ENCODE assay signal across 8 cellular contexts in the genomic region with DNA sequence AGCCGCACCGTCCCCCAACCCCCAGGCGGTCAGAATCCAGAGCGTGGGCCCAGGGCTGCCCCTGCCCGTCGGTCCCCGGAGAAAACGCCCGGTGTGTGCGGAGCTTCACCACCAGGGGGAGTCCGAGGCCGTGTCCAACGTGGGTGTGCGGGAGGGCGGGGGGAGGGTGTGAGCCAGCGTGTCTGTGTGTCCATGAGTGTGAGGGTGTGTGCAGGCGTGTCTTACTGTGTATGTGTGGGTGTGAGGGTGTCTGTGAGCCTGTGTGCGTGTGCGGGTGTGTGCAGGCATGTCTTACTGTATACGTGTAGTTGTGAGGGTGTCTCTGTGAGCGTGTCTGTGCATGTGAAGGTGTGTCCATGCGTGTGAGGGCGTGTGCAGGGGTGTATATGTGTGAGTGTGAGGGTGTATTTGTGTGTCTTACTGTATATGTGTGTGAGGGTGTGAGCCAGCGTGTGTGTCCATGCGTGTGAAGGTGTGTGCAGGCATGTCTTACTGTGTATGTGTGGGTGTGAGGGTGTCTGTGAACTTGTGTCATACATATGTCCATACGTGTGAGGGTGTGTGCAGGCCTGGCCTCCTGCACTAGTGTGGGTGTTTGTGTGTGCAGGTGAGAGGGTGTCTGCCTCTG. TPM values are rescaled to one million over a fixed set of nuclear protein-coding genes. Genes with fewer than 3 reads are reported as not detected.
A peak's percentile ranks its signal among the peaks of the same experiment; 100 is the strongest.
DNase-seq lines count a peak whose midpoint lies in the region; ATAC-seq and TF ChIP-seq lines count a peak whose summit lies in the region.

No MANE protein-coding gene starts in this region.

- no peak overlapping the region for H3K9ac ChIP-seq in trophoblast cell (ENCODE audit: low read length)

- no peak for TF ChIP-seq POLR2A in transverse colon (IDR thresholded peaks at IDR 0.05)

- H3K36me3 ChIP-seq in trophoblast cell (ENCODE audit: control insufficient read depth in 1 of 2, insufficient read depth in 2 of 2, low read length in 2 of 2) (no peaks in the 10 kb centered on the region), transverse colon (no peaks in the 10 kb centered on the region)

- in situ Hi-C loops in transverse colon (cut with MboI; ENCODE audit: low pct_ligation_motif_present in 1 of 4, low pct_unique_long_range_greater_than_20kb in 1 of 4, low sequenced_read_pairs in 3 of 4) = loop anchor here in 3 of 4 donors (5.0 to 10.0 kb wide), 2 partner anchors 112 to 114 kb away; no protein-coding TSS in a partner anchor

- peaks cover 8% of the 10 kb centered on the region for H3K9me3 ChIP-seq in trophoblast cell (ENCODE audit: insufficient read depth, low read depth, low read length)
- H3K9me3 ChIP-seq in transverse colon = no peaks in the 10 kb centered on the region

- no peak overlapping the region for H2BK120ac ChIP-seq in trophoblast cell (ENCODE audit: insufficient read depth, low read length, poor library complexity)

- no peak overlapping the region for H3K14ac ChIP-seq in trophoblast cell (ENCODE audit: low read length)

- TF ChIP-seq CTCF in Calu3 (IDR thresholded peaks at IDR 0.05; ENCODE audit: unreplicated experiment) (peak; percentile 93), transverse colon (IDR thresholded peaks at IDR 0.05) (peak; percentile 82 to 96 (median 91))

- no peak overlapping the region for H3K18ac ChIP-seq in trophoblast cell (ENCODE audit: low read length)

- no TSS peak for BruUV-seq in Calu3 (replicated peaks; lab: Mats Ljungman, UMichigan)

- no peak overlapping the region for H2BK12ac ChIP-seq in trophoblast cell (ENCODE audit: low read length)

- intact Hi-C loops in Calu3 (cut with micrococcal nuclease; ENCODE audit: unreplicated experiment) (loop anchor here (5.0 kb wide), 2 partner anchors 117 to 292 kb away; no protein-coding TSS in a partner anchor), transverse colon (cut with DNase I; ENCODE audit: low total_unique reads) (loop anchor here (5.0 kb wide), 1 partner anchor 82 kb away; no protein-coding TSS in a partner anchor)

- no peak overlapping the region for H3K4me3 Mint-ChIP-seq in Calu3 (ENCODE audit: low read depth, unreplicated experiment)

- CTCF ChIA-PET in Calu3 (lab: Charles Lee) = interaction anchor here (0.6 to 2.0 kb wide), 11 partner anchors 12 to 400 kb away, joined by 3 to 18 read pairs (median 5); no protein-coding TSS in a partner anchor

- ATAC-seq in SK-N-SH treated with all-trans-retinoic acid at 6 μM for 48 hours (peak; percentile 85), HG03045 (IDR thresholded peaks at IDR 0.05; ENCODE audit: unreplicated experiment) (no peak)

- no peaks in the 10 kb centered on the region for H3K79me1 ChIP-seq in trophoblast cell (ENCODE audit: low read length)

- H3K4me3 ChIP-seq in Jurkat, Clone E6-1 (ENCODE audit: low read length) = no peak overlapping the region
- no peak overlapping the region for H3K4me3 ChIP-seq in trophoblast cell (ENCODE audit: low read depth, low read length)
- H3K4me3 ChIP-seq in transverse colon = no peak overlapping the region

- no peak overlapping the region for H3K4me2 ChIP-seq in trophoblast cell (ENCODE audit: low read length)

- H3K4me1 ChIP-seq in trophoblast cell (ENCODE audit: control insufficient read depth in 1 of 2, insufficient read depth in 2 of 2, low read length in 2 of 2) (no peaks in the 10 kb centered on the region), transverse colon (no peaks in the 10 kb centered on the region)

- no peak overlapping the region for H2BK5ac ChIP-seq in trophoblast cell (ENCODE audit: low read depth, low read length, poor library complexity)

- no peak overlapping the region for H3K23ac ChIP-seq in trophoblast cell (ENCODE audit: low read length)

- H3K27me3 ChIP-seq in trophoblast cell (ENCODE audit: insufficient read depth, low read length) (peaks cover 4% of the 10 kb centered on the region), transverse colon (peaks cover 3% of the 10 kb centered on the region)

- H3K27ac ChIP-seq in trophoblast cell (ENCODE audit: low read depth, low read length) (no peak overlapping the region), transverse colon (no peak overlapping the region)

- WGBS in trophoblast cell (ENCODE audit: extremely low coverage, insufficient coverage, insufficient read length) = no CpG with 5 or more reads among the region's 26 CpGs
- WGBS in transverse colon (ENCODE audit: low coverage in 1 of 2), 2 donors = 13 to 46% methylated on average over 7 to 26 of the region's 26 CpGs

- peaks cover 8% of the 10 kb centered on the region for H3K9me3 Mint-ChIP-seq in Calu3 (ENCODE audit: low read depth, unreplicated experiment)

- H3K4ac ChIP-seq in trophoblast cell (ENCODE audit: low read depth, low read length) = no peak overlapping the region

- H2AK5ac ChIP-seq in trophoblast cell (ENCODE audit: low read length) = no peak overlapping the region

- DNase-seq in Calu3 (peak; percentile 90), germinal center (ENCODE audit: low spot score) (peak; percentile 81), trophoblast cell (peak; percentile 23 to 78), transverse colon (peak; percentile 78)
- DNase-seq in Jurkat, Clone E6-1 (ENCODE audit: low read depth, low spot score) = peak; percentile 15
- peak; percentile 84 for DNase-seq in activated naive CD4-positive, alpha-beta T cell treated with Interleukin-2 at 50 U/mL for 16 hours

- H4K91ac ChIP-seq in trophoblast cell (ENCODE audit: low read depth, low read length) = no peak overlapping the region

- no peaks in the 10 kb centered on the region for H3K79me2 ChIP-seq in trophoblast cell (ENCODE audit: control insufficient read depth, insufficient read depth, low read length, poor library complexity)

- H2AFZ ChIP-seq in trophoblast cell (ENCODE audit: insufficient read depth, low read length, poor library complexity) = no peak overlapping the region

- peak overlapping the region; percentile 1 for H3K27ac Mint-ChIP-seq in Calu3 (ENCODE audit: unreplicated experiment)

- H4K8ac ChIP-seq in trophoblast cell (ENCODE audit: low read depth, low read length) = no peak overlapping the region

- peaks cover 19% of the 10 kb centered on the region for H3K36me3 Mint-ChIP-seq in Calu3 (ENCODE audit: insufficient read depth, unreplicated experiment)

- H3K4me1 Mint-ChIP-seq in Calu3 (ENCODE audit: low read depth, unreplicated experiment) = peaks cover 20% of the 10 kb centered on the region

- peaks cover 23% of the 10 kb centered on the region for H3K27me3 Mint-ChIP-seq in Calu3 (ENCODE audit: unreplicated experiment)

- no peak for TF ChIP-seq EP300 in transverse colon (IDR thresholded peaks at IDR 0.05; ENCODE audit: low read depth)

- no peak overlapping the region for H4K12ac ChIP-seq in trophoblast cell (ENCODE audit: low read depth, low read length)

TF ChIP-seq in SK-N-SH treated with all-trans-retinoic acid at 6 μM for 48 hours, 23 proteins besides CTCF, POLR2A, EP300 and RAD21:
- TF ChIP-seq ZFP30 (CRISPR knock-in tag; IDR thresholded peaks at IDR 0.05) = no peak
- TF ChIP-seq, protein P1, sequence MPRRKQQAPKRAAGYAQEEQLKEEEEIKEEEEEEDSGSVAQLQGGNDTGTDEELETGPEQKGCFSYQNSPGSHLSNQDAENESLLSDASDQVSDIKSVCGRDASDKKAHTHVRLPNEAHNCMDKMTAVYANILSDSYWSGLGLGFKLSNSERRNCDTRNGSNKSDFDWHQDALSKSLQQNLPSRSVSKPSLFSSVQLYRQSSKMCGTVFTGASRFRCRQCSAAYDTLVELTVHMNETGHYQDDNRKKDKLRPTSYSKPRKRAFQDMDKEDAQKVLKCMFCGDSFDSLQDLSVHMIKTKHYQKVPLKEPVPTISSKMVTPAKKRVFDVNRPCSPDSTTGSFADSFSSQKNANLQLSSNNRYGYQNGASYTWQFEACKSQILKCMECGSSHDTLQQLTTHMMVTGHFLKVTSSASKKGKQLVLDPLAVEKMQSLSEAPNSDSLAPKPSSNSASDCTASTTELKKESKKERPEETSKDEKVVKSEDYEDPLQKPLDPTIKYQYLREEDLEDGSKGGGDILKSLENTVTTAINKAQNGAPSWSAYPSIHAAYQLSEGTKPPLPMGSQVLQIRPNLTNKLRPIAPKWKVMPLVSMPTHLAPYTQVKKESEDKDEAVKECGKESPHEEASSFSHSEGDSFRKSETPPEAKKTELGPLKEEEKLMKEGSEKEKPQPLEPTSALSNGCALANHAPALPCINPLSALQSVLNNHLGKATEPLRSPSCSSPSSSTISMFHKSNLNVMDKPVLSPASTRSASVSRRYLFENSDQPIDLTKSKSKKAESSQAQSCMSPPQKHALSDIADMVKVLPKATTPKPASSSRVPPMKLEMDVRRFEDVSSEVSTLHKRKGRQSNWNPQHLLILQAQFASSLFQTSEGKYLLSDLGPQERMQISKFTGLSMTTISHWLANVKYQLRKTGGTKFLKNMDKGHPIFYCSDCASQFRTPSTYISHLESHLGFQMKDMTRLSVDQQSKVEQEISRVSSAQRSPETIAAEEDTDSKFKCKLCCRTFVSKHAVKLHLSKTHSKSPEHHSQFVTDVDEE (CRISPR knock-in tag; IDR thresholded peaks at IDR 0.05) = no peak
- no peak for TF ChIP-seq ZNF565 (CRISPR knock-in tag; conservative IDR thresholded peaks at IDR 0.05; ENCODE audit: low read depth)
TF ChIP-seq in SK-N-SH treated with all-trans-retinoic acid at 6 μM for 48 hours: peak in this region for 0.

RNA-seq across cellular contexts. Expression of a gene that starts 24.6 kb away (rescaled TPM):
- total RNA-seq in Calu3 (2022) = not detected in 2 replicates
- not detected for polyA plus RNA-seq in Jurkat, Clone E6-1 (2012; ENCODE audit: insufficient read depth, insufficient read length)
- 0.85 and 0.90 TPM in 2 replicates for polyA plus RNA-seq in trophoblast cell (2013)
- not detected for total RNA-seq in transverse colon

Comparison
In these comparisons a context has a peak if more than half of its experiments do, and no peak if none do; other contexts are left out.
1. DNase-seq: peak in every context shown above with its lines; median percentile 90 in Calu3; 84 in activated naive CD4-positive, alpha-beta T cell treated with Interleukin-2 at 50 U/mL for 16 hours; 81 in germinal center; 78 in transverse colon; 50 in trophoblast cell; 15 in Jurkat, Clone E6-1.